Comparison of ENCODE assay signal across 1 cellular context in the genomic region with DNA sequence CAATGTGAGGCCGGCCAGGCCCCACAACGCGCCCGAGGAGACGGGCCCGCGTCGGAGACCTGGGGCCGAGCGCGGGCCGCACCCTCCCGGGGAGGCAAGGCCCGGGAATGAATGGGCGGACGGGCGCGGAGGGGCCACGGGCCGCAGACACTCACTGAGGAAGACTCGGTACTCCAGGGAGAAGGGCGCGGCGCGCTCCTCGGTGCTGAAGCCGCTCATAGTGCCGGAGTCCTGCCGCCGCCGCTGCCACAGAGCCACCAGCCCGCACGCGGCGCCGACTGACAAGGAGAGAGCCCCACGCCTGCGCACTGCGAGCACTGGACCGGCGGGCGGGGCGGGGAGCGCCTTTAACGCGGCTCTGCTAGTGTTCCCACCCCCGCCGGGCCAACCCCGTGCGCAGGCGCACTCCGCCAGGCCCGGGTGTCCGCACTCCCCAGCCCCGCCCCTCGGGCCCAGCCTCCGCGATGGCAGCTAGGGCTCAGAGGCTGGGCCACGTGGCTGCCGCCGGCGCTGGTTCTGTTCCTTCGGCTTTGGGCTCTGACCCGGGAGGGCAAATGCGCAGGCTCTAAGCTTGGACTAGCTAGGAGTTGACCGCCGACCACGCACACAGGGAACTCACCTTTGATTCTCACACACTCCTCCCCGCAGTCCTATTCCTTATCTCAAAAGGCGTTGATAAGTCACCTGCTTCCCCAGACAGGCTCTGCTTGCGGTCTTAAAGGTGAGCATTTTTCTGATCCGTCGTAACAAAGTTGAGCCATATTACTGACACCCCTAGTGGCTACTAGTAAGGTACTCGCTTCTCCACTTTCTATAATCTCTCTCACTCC.
TF ChIP-seq lines count a peak whose summit lies in the region.

A gene (minus strand): TSS at position 321 of the 830 bp plus-strand sequence. CDS start 102 bp downstream, at position 219.

TF ChIP-seq in K562, 482 proteins besides CTCF, POLR2A, EP300 and RAD21 (continued from another document and continues in another):
- TF ChIP-seq, protein P1, sequence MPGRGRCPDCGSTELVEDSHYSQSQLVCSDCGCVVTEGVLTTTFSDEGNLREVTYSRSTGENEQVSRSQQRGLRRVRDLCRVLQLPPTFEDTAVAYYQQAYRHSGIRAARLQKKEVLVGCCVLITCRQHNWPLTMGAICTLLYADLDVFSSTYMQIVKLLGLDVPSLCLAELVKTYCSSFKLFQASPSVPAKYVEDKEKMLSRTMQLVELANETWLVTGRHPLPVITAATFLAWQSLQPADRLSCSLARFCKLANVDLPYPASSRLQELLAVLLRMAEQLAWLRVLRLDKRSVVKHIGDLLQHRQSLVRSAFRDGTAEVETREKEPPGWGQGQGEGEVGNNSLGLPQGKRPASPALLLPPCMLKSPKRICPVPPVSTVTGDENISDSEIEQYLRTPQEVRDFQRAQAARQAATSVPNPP (IDR thresholded peaks at IDR 0.05; ENCODE audit: borderline replicate concordance, insufficient read depth, insufficient read length): no peak
- TF ChIP-seq NONO (IDR thresholded peaks at IDR 0.05; ENCODE audit: low read depth in 2 of 2, low read length in 1 of 2) (peak; percentile 54 to 58; a peak in 3 of 4 replicates), SRSF9 (IDR thresholded peaks at IDR 0.05; ENCODE audit: borderline replicate concordance, low read depth, low read length) (no peak), PYGO2 (tag; IDR thresholded peaks at IDR 0.05) (no peak), STAT5B (CRISPR knock-in tag; IDR thresholded peaks at IDR 0.05) (no peak), RBFOX2 (IDR thresholded peaks at IDR 0.05; ENCODE audit: low read depth, low read length) (peak; percentile 98), ZBTB7A (IDR thresholded peaks at IDR 0.05; ENCODE audit: borderline replicate concordance, control insufficient read depth, low read depth, low read length) (no peak), ZNF785 (CRISPR knock-in tag; IDR thresholded peaks at IDR 0.05) (no peak), ZNF232 (CRISPR knock-in tag; IDR thresholded peaks at IDR 0.05) (peak; percentile 48; the same call in 1 of the 2 replicates), ZNF766 (CRISPR knock-in tag; conservative IDR thresholded peaks at IDR 0.05) (0 out of 2 replicates have a peak, but pooled peaks have one; percentile 33), EWSR1 (IDR thresholded peaks at IDR 0.05; ENCODE audit: borderline replicate concordance, low read depth, partially characterized antibody) (no peak), ZNF239 (CRISPR knock-in tag; IDR thresholded peaks at IDR 0.05) (0 out of 2 replicates have a peak, but pooled peaks have one; percentile 12), MBD2 (IDR thresholded peaks at IDR 0.05; ENCODE audit: borderline replicate concordance, low read depth) (peak; percentile 66), SETDB1 (IDR thresholded peaks at IDR 0.05; ENCODE audit: low read length) (no peak), BRD4 (IDR thresholded peaks at IDR 0.05) (0 out of 2 replicates have a peak, but pooled peaks have one; percentile 58), DDX20 (tag; IDR thresholded peaks at IDR 0.05; ENCODE audit: low read depth) (no peak), NELFE (IDR thresholded peaks at IDR 0.05; ENCODE audit: insufficient read depth, insufficient read length) (no peak), YY1 (IDR thresholded peaks at IDR 0.05; ENCODE audit: borderline replicate concordance in 1 of 3, control insufficient read depth in 1 of 3, extremely low read depth in 1 of 3, insufficient read depth in 3 of 3, insufficient read length in 1 of 3, insufficient replicate concordance in 2 of 3, low read depth in 1 of 3, low read length in 2 of 3) (peak; percentile 47 to 93 (median 86)), TEAD1 (CRISPR knock-in tag; IDR thresholded peaks at IDR 0.05) (peak; percentile 38 to 87; a peak in 2 of 4 replicates), FOXA3 (CRISPR knock-in tag; conservative IDR thresholded peaks at IDR 0.05 in 1 of 2, IDR thresholded peaks at IDR 0.05 in 1 of 2) (0 out of 4 replicates have a peak, but pooled peaks of 1 of the 2 experiments have one; percentile 9), PHF8 (IDR thresholded peaks at IDR 0.05; ENCODE audit: borderline replicate concordance, low read length) (peak; percentile 90; the same call in 1 of the 2 replicates)
- TF ChIP-seq, protein P2, sequence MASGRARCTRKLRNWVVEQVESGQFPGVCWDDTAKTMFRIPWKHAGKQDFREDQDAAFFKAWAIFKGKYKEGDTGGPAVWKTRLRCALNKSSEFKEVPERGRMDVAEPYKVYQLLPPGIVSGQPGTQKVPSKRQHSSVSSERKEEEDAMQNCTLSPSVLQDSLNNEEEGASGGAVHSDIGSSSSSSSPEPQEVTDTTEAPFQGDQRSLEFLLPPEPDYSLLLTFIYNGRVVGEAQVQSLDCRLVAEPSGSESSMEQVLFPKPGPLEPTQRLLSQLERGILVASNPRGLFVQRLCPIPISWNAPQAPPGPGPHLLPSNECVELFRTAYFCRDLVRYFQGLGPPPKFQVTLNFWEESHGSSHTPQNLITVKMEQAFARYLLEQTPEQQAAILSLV (tag; IDR thresholded peaks at IDR 0.05): no peak
- TF ChIP-seq, protein P3, sequence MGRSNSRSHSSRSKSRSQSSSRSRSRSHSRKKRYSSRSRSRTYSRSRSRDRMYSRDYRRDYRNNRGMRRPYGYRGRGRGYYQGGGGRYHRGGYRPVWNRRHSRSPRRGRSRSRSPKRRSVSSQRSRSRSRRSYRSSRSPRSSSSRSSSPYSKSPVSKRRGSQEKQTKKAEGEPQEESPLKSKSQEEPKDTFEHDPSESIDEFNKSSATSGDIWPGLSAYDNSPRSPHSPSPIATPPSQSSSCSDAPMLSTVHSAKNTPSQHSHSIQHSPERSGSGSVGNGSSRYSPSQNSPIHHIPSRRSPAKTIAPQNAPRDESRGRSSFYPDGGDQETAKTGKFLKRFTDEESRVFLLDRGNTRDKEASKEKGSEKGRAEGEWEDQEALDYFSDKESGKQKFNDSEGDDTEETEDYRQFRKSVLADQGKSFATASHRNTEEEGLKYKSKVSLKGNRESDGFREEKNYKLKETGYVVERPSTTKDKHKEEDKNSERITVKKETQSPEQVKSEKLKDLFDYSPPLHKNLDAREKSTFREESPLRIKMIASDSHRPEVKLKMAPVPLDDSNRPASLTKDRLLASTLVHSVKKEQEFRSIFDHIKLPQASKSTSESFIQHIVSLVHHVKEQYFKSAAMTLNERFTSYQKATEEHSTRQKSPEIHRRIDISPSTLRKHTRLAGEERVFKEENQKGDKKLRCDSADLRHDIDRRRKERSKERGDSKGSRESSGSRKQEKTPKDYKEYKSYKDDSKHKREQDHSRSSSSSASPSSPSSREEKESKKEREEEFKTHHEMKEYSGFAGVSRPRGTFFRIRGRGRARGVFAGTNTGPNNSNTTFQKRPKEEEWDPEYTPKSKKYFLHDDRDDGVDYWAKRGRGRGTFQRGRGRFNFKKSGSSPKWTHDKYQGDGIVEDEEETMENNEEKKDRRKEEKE (IDR thresholded peaks at IDR 0.05; ENCODE audit: borderline replicate concordance in 1 of 2, control insufficient read depth in 1 of 2, low read depth in 2 of 2, low read length in 1 of 2): 0 out of 4 replicates have a peak, but pooled peaks of 1 of the 2 experiments have one; percentile 44
- TF ChIP-seq, protein P4, sequence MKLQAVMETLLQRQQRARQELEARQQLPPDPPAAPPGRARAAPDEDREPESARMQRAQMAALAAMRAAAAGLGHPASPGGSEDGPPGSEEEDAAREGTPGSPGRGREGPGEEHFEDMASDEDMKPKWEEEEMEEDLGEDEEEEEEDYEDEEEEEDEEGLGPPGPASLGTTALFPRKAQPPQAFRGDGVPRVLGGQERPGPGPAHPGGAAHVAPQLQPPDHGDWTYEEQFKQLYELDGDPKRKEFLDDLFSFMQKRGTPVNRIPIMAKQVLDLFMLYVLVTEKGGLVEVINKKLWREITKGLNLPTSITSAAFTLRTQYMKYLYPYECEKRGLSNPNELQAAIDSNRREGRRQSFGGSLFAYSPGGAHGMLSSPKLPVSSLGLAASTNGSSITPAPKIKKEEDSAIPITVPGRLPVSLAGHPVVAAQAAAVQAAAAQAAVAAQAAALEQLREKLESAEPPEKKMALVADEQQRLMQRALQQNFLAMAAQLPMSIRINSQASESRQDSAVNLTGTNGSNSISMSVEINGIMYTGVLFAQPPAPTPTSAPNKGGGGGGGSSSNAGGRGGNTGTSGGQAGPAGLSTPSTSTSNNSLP (IDR thresholded peaks at IDR 0.05; ENCODE audit: borderline replicate concordance, low read depth, low read length): 0 out of 2 replicates have a peak, but pooled peaks have one; percentile 38
- TF ChIP-seq, protein P5, sequence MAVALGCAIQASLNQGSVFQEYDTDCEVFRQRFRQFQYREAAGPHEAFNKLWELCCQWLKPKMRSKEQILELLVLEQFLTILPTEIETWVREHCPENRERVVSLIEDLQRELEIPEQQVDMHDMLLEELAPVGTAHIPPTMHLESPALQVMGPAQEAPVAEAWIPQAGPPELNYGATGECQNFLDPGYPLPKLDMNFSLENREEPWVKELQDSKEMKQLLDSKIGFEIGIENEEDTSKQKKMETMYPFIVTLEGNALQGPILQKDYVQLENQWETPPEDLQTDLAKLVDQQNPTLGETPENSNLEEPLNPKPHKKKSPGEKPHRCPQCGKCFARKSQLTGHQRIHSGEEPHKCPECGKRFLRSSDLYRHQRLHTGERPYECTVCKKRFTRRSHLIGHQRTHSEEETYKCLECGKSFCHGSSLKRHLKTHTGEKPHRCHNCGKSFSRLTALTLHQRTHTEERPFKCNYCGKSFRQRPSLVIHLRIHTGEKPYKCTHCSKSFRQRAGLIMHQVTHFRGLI (CRISPR knock-in tag; IDR thresholded peaks at IDR 0.05): no peak
- TF ChIP-seq, protein P6, sequence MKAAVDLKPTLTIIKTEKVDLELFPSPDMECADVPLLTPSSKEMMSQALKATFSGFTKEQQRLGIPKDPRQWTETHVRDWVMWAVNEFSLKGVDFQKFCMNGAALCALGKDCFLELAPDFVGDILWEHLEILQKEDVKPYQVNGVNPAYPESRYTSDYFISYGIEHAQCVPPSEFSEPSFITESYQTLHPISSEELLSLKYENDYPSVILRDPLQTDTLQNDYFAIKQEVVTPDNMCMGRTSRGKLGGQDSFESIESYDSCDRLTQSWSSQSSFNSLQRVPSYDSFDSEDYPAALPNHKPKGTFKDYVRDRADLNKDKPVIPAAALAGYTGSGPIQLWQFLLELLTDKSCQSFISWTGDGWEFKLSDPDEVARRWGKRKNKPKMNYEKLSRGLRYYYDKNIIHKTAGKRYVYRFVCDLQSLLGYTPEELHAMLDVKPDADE (conservative IDR thresholded peaks at IDR 0.05; ENCODE audit: control insufficient read depth, low read depth, low read length): peak; percentile 74
- TF ChIP-seq, protein P7, sequence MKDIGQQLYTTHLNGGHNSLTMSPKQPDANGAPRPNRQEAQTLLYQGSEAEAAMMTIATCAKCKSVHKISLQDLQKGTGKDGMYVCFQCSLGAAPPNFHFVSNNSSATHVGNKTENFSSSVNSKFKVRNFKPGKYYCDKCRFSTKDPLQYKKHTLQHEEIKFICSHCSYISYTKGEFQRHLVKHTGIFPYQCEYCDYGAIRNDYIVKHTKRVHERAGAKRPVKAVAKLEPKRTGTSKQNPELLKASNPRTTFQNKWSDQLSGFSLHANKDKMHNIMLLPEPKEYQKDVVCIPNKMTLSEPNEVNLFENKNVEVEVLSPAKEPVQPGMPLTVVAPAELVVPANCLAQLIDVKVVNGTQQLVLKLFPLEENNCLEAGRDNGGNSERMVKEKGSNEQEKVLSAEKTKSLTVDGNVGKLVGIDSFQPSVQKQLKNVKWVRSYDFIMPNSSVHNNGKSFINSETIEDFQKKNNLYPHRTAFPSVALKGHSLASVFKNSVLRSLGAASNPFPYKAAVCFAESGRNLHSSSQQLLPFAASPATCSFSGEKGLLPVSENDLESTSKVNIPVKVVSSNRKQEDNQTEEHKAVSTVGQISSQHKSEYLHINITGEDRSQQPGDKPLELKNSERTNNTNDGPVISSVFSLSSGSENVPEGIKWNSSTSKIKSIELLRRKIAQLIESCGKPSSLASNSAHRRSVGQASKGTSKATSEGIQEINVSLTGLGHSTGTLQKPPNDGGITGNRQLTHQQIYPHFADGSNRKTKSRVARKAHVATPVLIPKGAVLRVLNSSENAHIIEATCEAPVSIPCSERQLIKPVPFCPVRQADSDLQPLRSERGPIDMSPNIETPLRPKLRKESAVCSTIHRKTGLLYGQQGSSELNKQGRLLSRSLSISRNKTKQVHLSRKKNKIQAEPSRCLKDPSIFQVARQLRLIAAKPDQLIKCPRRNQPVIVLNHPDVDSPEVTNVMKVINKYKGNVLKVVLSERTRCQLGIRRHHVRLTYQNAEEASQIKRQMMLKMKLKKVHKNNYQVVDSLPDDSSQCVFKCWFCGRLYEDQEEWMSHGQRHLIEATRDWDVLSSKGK (CRISPR knock-in tag; IDR thresholded peaks at IDR 0.05): no peak
- TF ChIP-seq, protein P8, sequence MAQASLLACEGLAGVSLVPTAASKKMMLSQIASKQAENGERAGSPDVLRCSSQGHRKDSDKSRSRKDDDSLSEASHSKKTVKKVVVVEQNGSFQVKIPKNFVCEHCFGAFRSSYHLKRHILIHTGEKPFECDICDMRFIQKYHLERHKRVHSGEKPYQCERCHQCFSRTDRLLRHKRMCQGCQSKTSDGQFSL (CRISPR knock-in tag; IDR thresholded peaks at IDR 0.05): peak; percentile 76
- TF ChIP-seq, protein P8 (tag; IDR thresholded peaks at IDR 0.05): no peak; a peak in 1 of 4 replicates
- TF ChIP-seq, protein P9, sequence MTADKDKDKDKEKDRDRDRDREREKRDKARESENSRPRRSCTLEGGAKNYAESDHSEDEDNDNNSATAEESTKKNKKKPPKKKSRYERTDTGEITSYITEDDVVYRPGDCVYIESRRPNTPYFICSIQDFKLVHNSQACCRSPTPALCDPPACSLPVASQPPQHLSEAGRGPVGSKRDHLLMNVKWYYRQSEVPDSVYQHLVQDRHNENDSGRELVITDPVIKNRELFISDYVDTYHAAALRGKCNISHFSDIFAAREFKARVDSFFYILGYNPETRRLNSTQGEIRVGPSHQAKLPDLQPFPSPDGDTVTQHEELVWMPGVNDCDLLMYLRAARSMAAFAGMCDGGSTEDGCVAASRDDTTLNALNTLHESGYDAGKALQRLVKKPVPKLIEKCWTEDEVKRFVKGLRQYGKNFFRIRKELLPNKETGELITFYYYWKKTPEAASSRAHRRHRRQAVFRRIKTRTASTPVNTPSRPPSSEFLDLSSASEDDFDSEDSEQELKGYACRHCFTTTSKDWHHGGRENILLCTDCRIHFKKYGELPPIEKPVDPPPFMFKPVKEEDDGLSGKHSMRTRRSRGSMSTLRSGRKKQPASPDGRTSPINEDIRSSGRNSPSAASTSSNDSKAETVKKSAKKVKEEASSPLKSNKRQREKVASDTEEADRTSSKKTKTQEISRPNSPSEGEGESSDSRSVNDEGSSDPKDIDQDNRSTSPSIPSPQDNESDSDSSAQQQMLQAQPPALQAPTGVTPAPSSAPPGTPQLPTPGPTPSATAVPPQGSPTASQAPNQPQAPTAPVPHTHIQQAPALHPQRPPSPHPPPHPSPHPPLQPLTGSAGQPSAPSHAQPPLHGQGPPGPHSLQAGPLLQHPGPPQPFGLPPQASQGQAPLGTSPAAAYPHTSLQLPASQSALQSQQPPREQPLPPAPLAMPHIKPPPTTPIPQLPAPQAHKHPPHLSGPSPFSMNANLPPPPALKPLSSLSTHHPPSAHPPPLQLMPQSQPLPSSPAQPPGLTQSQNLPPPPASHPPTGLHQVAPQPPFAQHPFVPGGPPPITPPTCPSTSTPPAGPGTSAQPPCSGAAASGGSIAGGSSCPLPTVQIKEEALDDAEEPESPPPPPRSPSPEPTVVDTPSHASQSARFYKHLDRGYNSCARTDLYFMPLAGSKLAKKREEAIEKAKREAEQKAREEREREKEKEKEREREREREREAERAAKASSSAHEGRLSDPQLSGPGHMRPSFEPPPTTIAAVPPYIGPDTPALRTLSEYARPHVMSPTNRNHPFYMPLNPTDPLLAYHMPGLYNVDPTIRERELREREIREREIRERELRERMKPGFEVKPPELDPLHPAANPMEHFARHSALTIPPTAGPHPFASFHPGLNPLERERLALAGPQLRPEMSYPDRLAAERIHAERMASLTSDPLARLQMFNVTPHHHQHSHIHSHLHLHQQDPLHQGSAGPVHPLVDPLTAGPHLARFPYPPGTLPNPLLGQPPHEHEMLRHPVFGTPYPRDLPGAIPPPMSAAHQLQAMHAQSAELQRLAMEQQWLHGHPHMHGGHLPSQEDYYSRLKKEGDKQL (CRISPR knock-in tag; IDR thresholded peaks at IDR 0.05; ENCODE audit: borderline replicate concordance): no peak
